Comparison of ENCODE assay signal across 18 cellular contexts in the genomic region with DNA sequence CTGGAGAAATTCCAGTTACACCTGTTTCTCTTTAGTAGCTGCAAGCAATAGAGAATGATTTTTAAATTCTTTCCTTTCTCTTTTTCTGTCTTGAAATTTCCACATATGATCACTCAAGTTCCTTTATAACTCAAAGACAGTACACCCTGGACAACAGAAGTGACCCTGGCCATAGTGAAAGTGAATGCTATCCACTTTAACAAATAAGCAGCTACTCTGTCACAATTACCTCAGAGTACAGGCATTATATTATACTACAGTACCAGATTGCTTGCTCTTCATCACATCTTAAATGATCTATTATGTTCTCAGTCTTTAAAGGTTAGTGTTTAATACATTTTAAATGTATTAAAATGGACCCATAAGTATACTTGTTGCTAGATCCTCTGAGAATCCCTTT.
DNase-seq lines count a peak whose midpoint lies in the region; ATAC-seq and TF ChIP-seq lines count a peak whose summit lies in the region.
"Had no signal": no experiment of that assay in that cellular context is flagged by ENCODE, and none has a peak within 500 bp of the region (broad histone marks: within the 10 kb centered on the region; RNA-seq: fewer than 3 reads in every experiment).

No MANE protein-coding gene starts in this region.

- no peak overlapping the region for H3K27ac Mint-ChIP-seq in CD14-positive monocyte

- DNase-seq in left ventricle myocardium superior = no peak
- no peak for DNase-seq in Right ventricle myocardium superior
- peak; percentile 17 for DNase-seq in NCI-H2227 (lab: John Stamatoyannopoulos, UW; ENCODE audit: unreplicated experiment)
- peak; percentile 20 for DNase-seq in choroid plexus epithelial cell (ENCODE audit: low read depth)
- DNase-seq in COR-L47 (lab: John Stamatoyannopoulos, UW) = no peak
- no peak for DNase-seq in NOMO-1 treated with DMSO at 0.1 percent for 48 hours (lab: John Stamatoyannopoulos, UW; ENCODE audit: unreplicated experiment)
- DNase-seq in CD14-positive monocyte (ENCODE audit: low spot score) = no peak
- DNase-seq: C1 segment of cervical spinal cord, Calu3, DMS79, GF-D8, H7, IMR-90, NCI-H1436, NCI-H2029 treated with DMSO at 0.1 percent for 48 hours, NCI-H69, SIG-M5 had no signal

- ATAC-seq in left ventricle myocardium superior = peak; percentile 33
- ATAC-seq in Right ventricle myocardium superior (ENCODE audit: poor library complexity) = no peak
- no peak for ATAC-seq in GM18517 (IDR thresholded peaks at IDR 0.05; ENCODE audit: unreplicated experiment)

- no peaks in the 10 kb centered on the region for H3K36me3 Mint-ChIP-seq in CD14-positive monocyte

- peaks cover 0 to 3% (median 0%) of the 10 kb centered on the region in 7 donors for H3K9me3 Mint-ChIP-seq in CD14-positive monocyte

- H3K4me3 Mint-ChIP-seq in CD14-positive monocyte = no peak overlapping the region

- H3K27me3 Mint-ChIP-seq in CD14-positive monocyte (ENCODE audit: low read depth in 3 of 3) = no peaks in the 10 kb centered on the region

- TF ChIP-seq CTCF in choroid plexus epithelial cell (conservative IDR thresholded peaks at IDR 0.05; ENCODE audit: low read depth, low read length) (no peak), CD14-positive monocyte (IDR thresholded peaks at IDR 0.05) (no peak)

- intact Hi-C loops in left ventricle myocardium superior (cut with micrococcal nuclease) (no loop called here), Right ventricle myocardium superior (cut with DNase I) (no loop called here), CD14-positive monocyte (cut with micrococcal nuclease) (no loop called here)

- H3K4me1 Mint-ChIP-seq in CD14-positive monocyte = no peaks in the 10 kb centered on the region

- no peak overlapping the region for H3K4me3 ChIP-seq in choroid plexus epithelial cell (ENCODE audit: low read depth, low read length)

Comparison
In these comparisons a context has a peak if more than half of its experiments do, and no peak if none do; other contexts are left out.
1. DNase-seq: peak in NCI-H2227 (single experiment) and choroid plexus epithelial cell (single experiment); none in left ventricle myocardium superior (single experiment), Right ventricle myocardium superior (single experiment), COR-L47 (single experiment), NOMO-1 treated with DMSO at 0.1 percent for 48 hours (single experiment) and CD14-positive monocyte (single experiment).